ENCODE assay signal across 9 cellular contexts in the genomic region with DNA sequence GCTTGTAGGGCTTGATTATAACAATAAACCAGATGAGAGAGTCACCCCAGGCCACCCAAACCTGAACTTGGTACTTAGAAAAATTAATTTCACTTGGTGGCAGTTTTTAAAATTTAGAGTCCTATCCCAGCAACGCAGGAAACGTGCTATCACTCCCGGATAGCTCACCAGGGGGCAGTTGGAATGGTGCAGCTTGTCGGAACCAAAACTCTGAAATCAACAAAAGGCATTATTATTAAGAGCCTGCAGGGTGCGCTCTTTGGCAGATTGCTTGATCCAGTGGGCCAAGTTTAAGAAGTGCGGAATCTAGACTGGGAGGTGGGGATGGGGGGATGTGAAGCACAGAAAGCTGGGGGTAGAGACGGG. TPM values are rescaled to one million over a fixed set of nuclear protein-coding genes. Genes with fewer than 3 reads are reported as not detected.
DNase-seq lines count a peak whose midpoint lies in the region; ATAC-seq and TF ChIP-seq lines count a peak whose summit lies in the region.
"Had no signal": no experiment of that assay in that cellular context is flagged by ENCODE, and none has a peak within 500 bp of the region (broad histone marks: within the 10 kb centered on the region; RNA-seq: fewer than 3 reads in every experiment).

No MANE protein-coding gene starts in this region.

- TF ChIP-seq CTCF in coronary artery (IDR thresholded peaks at IDR 0.05) (peak; percentile 22), kidney epithelial cell (IDR thresholded peaks at IDR 0.05; ENCODE audit: insufficient read depth, low read length, poor library complexity, severe bottlenecking) (peak; percentile 85)

- H3K36me3 ChIP-seq in kidney epithelial cell (ENCODE audit: control insufficient read depth, insufficient read depth, low read length): no peaks in the 10 kb centered on the region
- H3K36me3 ChIP-seq: BLaER1 had no signal

- ATAC-seq in stimulated activated naive B cell treated with anti-CD40 and anti-IgM and Interleukin-4, amounts not matched to agents 10 μg/mL and 1 μg/mL and 100 μg/mL, for 72 hours (replicated peaks): peak in 1 of 2 donors; percentile 27

- H3K4me3 Mint-ChIP-seq in stimulated activated naive B cell treated with anti-CD40 and anti-IgM and Interleukin-4, amounts not matched to agents 10 μg/mL and 1 μg/mL and 100 μg/mL, for 72 hours: peak overlapping the region; percentile 44 to 83

- no peaks in the 10 kb centered on the region for H3K27me3 ChIP-seq in kidney epithelial cell (ENCODE audit: control insufficient read depth, insufficient read depth, low read length)

- no peak overlapping the region for H3K27ac Mint-ChIP-seq in stimulated activated naive B cell treated with anti-CD40 and anti-IgM and Interleukin-4, amounts not matched to agents 10 μg/mL and 1 μg/mL and 100 μg/mL, for 72 hours

- H3K4me3 ChIP-seq in coronary artery: peak overlapping the region; percentile 74
- peak overlapping the region; percentile 49 for H3K4me3 ChIP-seq in kidney epithelial cell (ENCODE audit: low read depth, low read length)

- H3K36me3 Mint-ChIP-seq in stimulated activated naive B cell treated with anti-CD40 and anti-IgM and Interleukin-4, amounts not matched to agents 10 μg/mL and 1 μg/mL and 100 μg/mL, for 72 hours: no peaks in the 10 kb centered on the region

- no peaks in the 10 kb centered on the region for H3K9me3 Mint-ChIP-seq in stimulated activated naive B cell treated with anti-CD40 and anti-IgM and Interleukin-4, amounts not matched to agents 10 μg/mL and 1 μg/mL and 100 μg/mL, for 72 hours

- H3K27ac ChIP-seq in coronary artery: no peak overlapping the region
- H3K27ac ChIP-seq: BLaER1 had no signal

- peaks cover 23 to 34% of the 10 kb centered on the region in 2 donors for H3K4me1 Mint-ChIP-seq in stimulated activated naive B cell treated with anti-CD40 and anti-IgM and Interleukin-4, amounts not matched to agents 10 μg/mL and 1 μg/mL and 100 μg/mL, for 72 hours

- peaks cover 53 to 65% of the 10 kb centered on the region in 2 donors for H3K27me3 Mint-ChIP-seq in stimulated activated naive B cell treated with anti-CD40 and anti-IgM and Interleukin-4, amounts not matched to agents 10 μg/mL and 1 μg/mL and 100 μg/mL, for 72 hours

- peak; percentile 70 to 78 for DNase-seq in NCI-H524 (lab: John Stamatoyannopoulos, UW)
- DNase-seq in NCI-H524 treated with DMSO at 0.1 percent for 48 hours (lab: John Stamatoyannopoulos, UW): no peak
- DNase-seq in M059J (ENCODE audit: low read depth): peak; percentile 70
- peak; percentile 8 for DNase-seq in RPMI8226
- no peak for DNase-seq in coronary artery (ENCODE audit: low spot score)
- DNase-seq in kidney epithelial cell (ENCODE audit: low read depth): peak; percentile 57
- no peak for DNase-seq in stimulated activated naive B cell treated with anti-CD40 and anti-IgM and Interleukin-4, amounts not matched to agents 10 μg/mL and 1 μg/mL and 100 μg/mL, for 72 hours
- DNase-seq in T-helper 9 cell: no peak

RNA-seq across cellular contexts. Expression of gene FRAS1, which starts 2.4 kb away (rescaled TPM):
- 0.02 TPM in 1 of 2 replicates, not detected in the other for total RNA-seq in M059J (2014; rRNA removed; shearing (Covaris generic))
- total RNA-seq in kidney epithelial cell: 28.4 and 35.8 TPM in 2 replicates

Comparison
In these comparisons a context has a peak if more than half of its experiments do, and no peak if none do; other contexts are left out.
1. DNase-seq: peak in NCI-H524 (2 of 2), M059J (single experiment), RPMI8226 (single experiment) and kidney epithelial cell (single experiment); none in NCI-H524 treated with DMSO at 0.1 percent for 48 hours (single experiment), coronary artery (single experiment), stimulated activated naive B cell treated with anti-CD40 and anti-IgM and Interleukin-4, amounts not matched to agents 10 μg/mL and 1 μg/mL and 100 μg/mL, for 72 hours (single experiment) and T-helper 9 cell (single experiment).
2. RNA of gene FRAS1, which starts 2.4 kb away (total RNA-seq): 28.4 to 35.8 TPM in kidney epithelial cell; 0.02 TPM in M059J; every median in the first group is over 10 times any median in the second.